Comparison of ENCODE assay signal across 26 cellular contexts in genomic region chr11:85745626-85746025, GRCh38. TPM values are rescaled to one million over a fixed set of nuclear protein-coding genes. Genes with fewer than 3 reads are reported as not detected.
DNase-seq lines count a peak whose midpoint lies in the region; ATAC-seq lines count a peak whose summit lies in the region.
"Had no signal": no experiment of that assay in that cellular context is flagged by ENCODE, and none has a peak within 500 bp of the region (broad histone marks: within the 10 kb centered on the region; RNA-seq: fewer than 3 reads in every experiment).

No MANE protein-coding gene starts in this region.

- peaks cover 59% of the 10 kb centered on the region for H3K4me1 Mint-ChIP-seq in activated CD4-positive, alpha-beta T cell treated with anti-CD3 and anti-CD28 coated beads, Interleukin-2, amount 10 ng/mL, durations not matched to agents 24 days and 14 days
- peaks cover 58% of the 10 kb centered on the region for H3K4me1 Mint-ChIP-seq in activated CD4-positive, alpha-beta T cell treated with anti-CD3 and anti-CD28 coated beads for 36 hours
- H3K4me1 Mint-ChIP-seq in T-cell, result peaks cover 62 to 87% (median 82%) of the 10 kb centered on the region in 3 donors
- peaks cover 58% of the 10 kb centered on the region for H3K4me1 Mint-ChIP-seq in central memory CD8-positive, alpha-beta T cell
- H3K4me1 Mint-ChIP-seq in naive thymus-derived CD4-positive, alpha-beta T cell, result peaks cover 32 to 96% (median 80%) of the 10 kb centered on the region in 7 donors

- no peaks in the 10 kb centered on the region for H3K36me3 ChIP-seq in naive thymus-derived CD4-positive, alpha-beta T cell (ENCODE audit: control insufficient read depth in 2 of 3, insufficient read depth in 3 of 3, low read length in 3 of 3)
- H3K36me3 ChIP-seq: neutrophil had no signal

- peaks cover 43% of the 10 kb centered on the region for H3K36me3 Mint-ChIP-seq in activated CD4-positive, alpha-beta T cell treated with anti-CD3 and anti-CD28 coated beads, Interleukin-2, amount 10 ng/mL, durations not matched to agents 24 days and 14 days (ENCODE audit: low read depth)
- H3K36me3 Mint-ChIP-seq in activated CD4-positive, alpha-beta T cell treated with anti-CD3 and anti-CD28 coated beads for 36 hours (ENCODE audit: low read depth), result peaks cover 7% of the 10 kb centered on the region
- H3K36me3 Mint-ChIP-seq in T-cell, result peaks cover 27% of the 10 kb centered on the region
- H3K36me3 Mint-ChIP-seq in central memory CD8-positive, alpha-beta T cell (ENCODE audit: insufficient read depth), result peaks cover 6% of the 10 kb centered on the region
- H3K36me3 Mint-ChIP-seq in naive thymus-derived CD4-positive, alpha-beta T cell, result peaks cover 0 to 72% (median 12%) of the 10 kb centered on the region in 5 donors
- H3K36me3 Mint-ChIP-seq: IgD-negative memory B cell had no signal

- H3K4me1 ChIP-seq in naive thymus-derived CD4-positive, alpha-beta T cell (ENCODE audit: control insufficient read depth in 2 of 2, insufficient read depth in 2 of 2, low read length in 2 of 2), result peaks cover 38% of the 10 kb centered on the region in 2 donors

- CTCF ChIA-PET in activated CD4-positive, alpha-beta T cell treated with anti-CD3 and anti-CD28 coated beads for 36 hours (lab: Charles Lee), result interaction anchor here (1.2 to 2.0 kb wide), 3 partner anchors 9 to 845 kb away, joined by 3 to 7 read pairs (median 6); no protein-coding TSS in a partner anchor
- CTCF ChIA-PET in T-cell (lab: Charles Lee), result interaction anchor here (1.4 to 3.0 kb wide), 2 partner anchors 50 to 53 kb away, joined by 4 to 7 read pairs; no protein-coding TSS in a partner anchor
- CTCF ChIA-PET in naive thymus-derived CD4-positive, alpha-beta T cell (lab: Charles Lee), result interaction anchor here (0.9 to 1.5 kb wide), 4 partner anchors 17 to 81 kb away, joined by 3 to 4 read pairs (median 4); no protein-coding TSS in a partner anchor

- H3K27me3 Mint-ChIP-seq in activated CD4-positive, alpha-beta T cell treated with anti-CD3 and anti-CD28 coated beads, Interleukin-2, amount 10 ng/mL, durations not matched to agents 24 days and 14 days, result no peaks in the 10 kb centered on the region
- H3K27me3 Mint-ChIP-seq in activated CD4-positive, alpha-beta T cell treated with anti-CD3 and anti-CD28 coated beads for 36 hours, result no peaks in the 10 kb centered on the region
- no peaks in the 10 kb centered on the region for H3K27me3 Mint-ChIP-seq in T-cell
- H3K27me3 Mint-ChIP-seq in central memory CD8-positive, alpha-beta T cell, result no peaks in the 10 kb centered on the region
- no peaks in the 10 kb centered on the region for H3K27me3 Mint-ChIP-seq in naive thymus-derived CD4-positive, alpha-beta T cell

- H3K4me3 ChIP-seq in naive thymus-derived CD4-positive, alpha-beta T cell (ENCODE audit: low read length), result no peak overlapping the region
- H3K4me3 ChIP-seq: MG63, SJCRH30, skin epidermis, tibial artery had no signal

- no peak for DNase-seq in activated CD4-positive, alpha-beta T cell treated with anti-CD3 and anti-CD28 coated beads, Interleukin-2, amount 10 ng/mL, durations not matched to agents 24 days and 14 days
- DNase-seq in activated CD4-positive, alpha-beta T cell treated with anti-CD3 and anti-CD28 coated beads for 36 hours, result no peak
- no peak for DNase-seq in T-cell
- no peak for DNase-seq in central memory CD8-positive, alpha-beta T cell (ENCODE audit: low spot score in 2 of 2)
- peak in 1 of 9 donors; percentile 17 for DNase-seq in naive thymus-derived CD4-positive, alpha-beta T cell
- no peak for DNase-seq in SKM-1 treated with dmso at 0.1 percent for 144 hours (lab: John Stamatoyannopoulos, UW; ENCODE audit: unreplicated experiment)
- no peak for DNase-seq in ureter (ENCODE audit: low spot score)
- DNase-seq in medulla oblongata (ENCODE audit: extremely low spot score), result no peak
- DNase-seq: 8988T; AML-193; amygdala; COR-L47; dermis blood vessel endothelial cell; DND-41; foreskin fibroblast; MG63; NCI-H1417; NCI-H446 treated with DMSO at 0.1 percent for 48 hours; SJCRH30; stimulated activated CD4-positive, alpha-beta T cell treated with anti-CD3 and anti-CD28 coated beads, Interleukin-2, amount 100 ng/mL, for 48 hours; tibial artery had no signal

- intact Hi-C loops in activated CD4-positive, alpha-beta T cell treated with anti-CD3 and anti-CD28 coated beads, Interleukin-2, amount 10 ng/mL, durations not matched to agents 24 days and 14 days (cut with micrococcal nuclease), result no loop called here
- intact Hi-C loops in activated CD4-positive, alpha-beta T cell treated with anti-CD3 and anti-CD28 coated beads for 36 hours (cut with DNase I, micrococcal nuclease), result no loop called here
- intact Hi-C loops in naive thymus-derived CD4-positive, alpha-beta T cell (cut with micrococcal nuclease), result loop anchor here in 1 of 2 donors (2.0 kb wide), 1 partner anchor 29 kb away; no protein-coding TSS in a partner anchor

- no peak for ATAC-seq in activated CD4-positive, alpha-beta T cell treated with anti-CD3 and anti-CD28 coated beads for 36 hours
- ATAC-seq in T-cell (replicated peaks in 1 of 4), result peak; percentile 43 to 67 (median 55)
- ATAC-seq in central memory CD8-positive, alpha-beta T cell (replicated peaks; ENCODE audit: extremely low read depth, poor library complexity, severe bottlenecking), result peak; percentile 34
- ATAC-seq in naive thymus-derived CD4-positive, alpha-beta T cell, result peak; percentile 45

- no peak overlapping the region for H3K27ac Mint-ChIP-seq in activated CD4-positive, alpha-beta T cell treated with anti-CD3 and anti-CD28 coated beads, Interleukin-2, amount 10 ng/mL, durations not matched to agents 24 days and 14 days
- H3K27ac Mint-ChIP-seq in activated CD4-positive, alpha-beta T cell treated with anti-CD3 and anti-CD28 coated beads for 36 hours, result no peak overlapping the region
- peak overlapping the region; percentile 73 to 85 for H3K27ac Mint-ChIP-seq in T-cell
- H3K27ac Mint-ChIP-seq in central memory CD8-positive, alpha-beta T cell (ENCODE audit: low read depth), result peak overlapping the region; percentile 60
- peak overlapping the region in 8 of 9 donors; percentile 65 to 87 (median 77) for H3K27ac Mint-ChIP-seq in naive thymus-derived CD4-positive, alpha-beta T cell

- H3K9me3 ChIP-seq in naive thymus-derived CD4-positive, alpha-beta T cell (ENCODE audit: control insufficient read depth in 2 of 3, low read length in 3 of 3), result no peaks in the 10 kb centered on the region
- H3K9me3 ChIP-seq: MG63, neutrophil, SJCRH30, tibial artery had no signal

- no peaks in the 10 kb centered on the region for H3K9me3 Mint-ChIP-seq in activated CD4-positive, alpha-beta T cell treated with anti-CD3 and anti-CD28 coated beads, Interleukin-2, amount 10 ng/mL, durations not matched to agents 24 days and 14 days
- no peaks in the 10 kb centered on the region for H3K9me3 Mint-ChIP-seq in activated CD4-positive, alpha-beta T cell treated with anti-CD3 and anti-CD28 coated beads for 36 hours (ENCODE audit: low read depth)
- H3K9me3 Mint-ChIP-seq in T-cell, result no peaks in the 10 kb centered on the region
- H3K9me3 Mint-ChIP-seq in central memory CD8-positive, alpha-beta T cell, result no peaks in the 10 kb centered on the region
- peaks cover 0 to 2% (median 0%) of the 10 kb centered on the region in 11 donors for H3K9me3 Mint-ChIP-seq in naive thymus-derived CD4-positive, alpha-beta T cell
- H3K9me3 Mint-ChIP-seq: IgD-negative memory B cell had no signal

- H3K27me3 ChIP-seq in naive thymus-derived CD4-positive, alpha-beta T cell (ENCODE audit: control insufficient read depth in 2 of 2, insufficient read depth in 2 of 2, low read length in 2 of 2), result no peaks in the 10 kb centered on the region
- H3K27me3 ChIP-seq: MG63, neutrophil, SJCRH30, tibial artery had no signal

- peak overlapping the region; percentile 17 for H3K27ac ChIP-seq in naive thymus-derived CD4-positive, alpha-beta T cell (ENCODE audit: low read depth, low read length)
- H3K27ac ChIP-seq: epithelial cell of prostate, neutrophil, SJCRH30 had no signal

- peak overlapping the region; percentile 6 for H3K4me3 Mint-ChIP-seq in activated CD4-positive, alpha-beta T cell treated with anti-CD3 and anti-CD28 coated beads, Interleukin-2, amount 10 ng/mL, durations not matched to agents 24 days and 14 days
- no peak overlapping the region for H3K4me3 Mint-ChIP-seq in activated CD4-positive, alpha-beta T cell treated with anti-CD3 and anti-CD28 coated beads for 36 hours
- H3K4me3 Mint-ChIP-seq in T-cell, result peak overlapping the region in 1 of 3 donors; percentile 43
- peak overlapping the region; percentile 27 for H3K4me3 Mint-ChIP-seq in central memory CD8-positive, alpha-beta T cell
- peak overlapping the region in 9 of 10 donors; percentile 1 to 60 (median 37) for H3K4me3 Mint-ChIP-seq in naive thymus-derived CD4-positive, alpha-beta T cell
- H3K4me3 Mint-ChIP-seq: IgD-negative memory B cell had no signal

- POLR2A ChIA-PET in activated CD4-positive, alpha-beta T cell treated with anti-CD3 and anti-CD28 coated beads for 36 hours (lab: Charles Lee), result no interaction called here
- POLR2A ChIA-PET in T-cell (lab: Charles Lee), result interaction anchor here (0.9 to 1.0 kb wide), 2 partner anchors 26 to 78 kb away, joined by 3 to 4 read pairs; no protein-coding TSS in a partner anchor
- POLR2A ChIA-PET in naive thymus-derived CD4-positive, alpha-beta T cell (lab: Charles Lee), result interaction anchor here (1.3 to 1.5 kb wide), 2 partner anchors 28 to 81 kb away, joined by 3 to 5 read pairs; partner anchors contain the start of gene CREBZF

RNA-seq across cellular contexts. Expression of gene CCDC89, which starts 59.6 kb away (rescaled TPM):
- 0.14 TPM in 1 of 2 replicates, not detected in the other for total RNA-seq in activated CD4-positive, alpha-beta T cell treated with anti-CD3 and anti-CD28 coated beads, Interleukin-2, amount 10 ng/mL, durations not matched to agents 24 days and 14 days
- total RNA-seq in activated CD4-positive, alpha-beta T cell treated with anti-CD3 and anti-CD28 coated beads for 36 hours, result not detected
- total RNA-seq in T-cell (1 to 10 TPM in 1 of 5 donors, under 1 TPM in 4; 0.50 to 1.1 (median 0.53) TPM), ureter (2.5 TPM)
- 1 to 10 TPM in 1 of 5 experiments, under 1 TPM in 1, not detected in 3; 0.73 to 1.2 TPM for total RNA-seq in naive thymus-derived CD4-positive, alpha-beta T cell
- polyA plus RNA-seq in naive thymus-derived CD4-positive, alpha-beta T cell, result not detected
- total RNA-seq: dermis blood vessel endothelial cell, pulmonary artery endothelial cell had no signal
- polyA plus RNA-seq: IgD-negative memory B cell had no signal

Comparison
In these comparisons a context has a peak if more than half of its experiments do, and no peak if none do; other contexts are left out.
1. H3K27ac Mint-ChIP-seq: peak in T-cell (2 of 2), central memory CD8-positive, alpha-beta T cell (single experiment) and naive thymus-derived CD4-positive, alpha-beta T cell (8 of 9); none in activated CD4-positive, alpha-beta T cell treated with anti-CD3 and anti-CD28 coated beads, Interleukin-2, amount 10 ng/mL, durations not matched to agents 24 days and 14 days (single experiment) and activated CD4-positive, alpha-beta T cell treated with anti-CD3 and anti-CD28 coated beads for 36 hours (single experiment).